ENCODE assay signal across 1 cellular context in genomic region chr6:131627724-131628682, GRCh38.
TF ChIP-seq lines count a peak whose summit lies in the region.

MED23 (minus strand) TSS chr6:131628242; CDS start chr6:131628049, 193 bp downstream.

TF ChIP-seq in K562, 482 proteins besides CTCF, POLR2A, EP300 and RAD21 (continued from another document and continues in another):
- TF ChIP-seq CEBPZ (IDR thresholded peaks at IDR 0.05; ENCODE audit: borderline replicate concordance, low read depth, low read length): peak; percentile 55; the same call in 1 of the 2 replicates
- no peak for TF ChIP-seq ZBTB12 (CRISPR knock-in tag; IDR thresholded peaks at IDR 0.05)
- TF ChIP-seq, protein P1, sequence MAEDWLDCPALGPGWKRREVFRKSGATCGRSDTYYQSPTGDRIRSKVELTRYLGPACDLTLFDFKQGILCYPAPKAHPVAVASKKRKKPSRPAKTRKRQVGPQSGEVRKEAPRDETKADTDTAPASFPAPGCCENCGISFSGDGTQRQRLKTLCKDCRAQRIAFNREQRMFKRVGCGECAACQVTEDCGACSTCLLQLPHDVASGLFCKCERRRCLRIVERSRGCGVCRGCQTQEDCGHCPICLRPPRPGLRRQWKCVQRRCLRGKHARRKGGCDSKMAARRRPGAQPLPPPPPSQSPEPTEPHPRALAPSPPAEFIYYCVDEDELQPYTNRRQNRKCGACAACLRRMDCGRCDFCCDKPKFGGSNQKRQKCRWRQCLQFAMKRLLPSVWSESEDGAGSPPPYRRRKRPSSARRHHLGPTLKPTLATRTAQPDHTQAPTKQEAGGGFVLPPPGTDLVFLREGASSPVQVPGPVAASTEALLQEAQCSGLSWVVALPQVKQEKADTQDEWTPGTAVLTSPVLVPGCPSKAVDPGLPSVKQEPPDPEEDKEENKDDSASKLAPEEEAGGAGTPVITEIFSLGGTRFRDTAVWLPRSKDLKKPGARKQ (CRISPR knock-in tag; IDR thresholded peaks at IDR 0.05): no peak
- TF ChIP-seq SMC3 (conservative IDR thresholded peaks at IDR 0.05; ENCODE audit: insufficient read depth, low read depth, low read length): peak; percentile 75
- peak; percentile 58 for TF ChIP-seq CREB1 (IDR thresholded peaks at IDR 0.05)
- peak; percentile 90 for TF ChIP-seq CREB1 (CRISPR knock-in tag; IDR thresholded peaks at IDR 0.05)
- TF ChIP-seq NBN (IDR thresholded peaks at IDR 0.05; ENCODE audit: low read depth): peak; percentile 88
- TF ChIP-seq CXXC5 (CRISPR knock-in tag; IDR thresholded peaks at IDR 0.05): peak; percentile 89
- peak; percentile 94; the same call in 1 of the 2 replicates for TF ChIP-seq TARDBP (IDR thresholded peaks at IDR 0.05)
- TF ChIP-seq POLR2B (IDR thresholded peaks at IDR 0.05; ENCODE audit: low read depth, partially characterized antibody): peak; percentile 77
- no peak for TF ChIP-seq NFYB (IDR thresholded peaks at IDR 0.05; ENCODE audit: extremely low read depth, insufficient read length)
- TF ChIP-seq PYGO2 (tag; IDR thresholded peaks at IDR 0.05): peak; percentile 50; the same call in 1 of the 2 replicates
- no peak for TF ChIP-seq FOXA3 (CRISPR knock-in tag; conservative IDR thresholded peaks at IDR 0.05 in 1 of 2, IDR thresholded peaks at IDR 0.05 in 1 of 2)
- 0 out of 2 replicates have a peak, but pooled peaks have one; percentile 9 for TF ChIP-seq JUNB (CRISPR knock-in tag; conservative IDR thresholded peaks at IDR 0.05)
- peak; percentile 99 for TF ChIP-seq PREB (CRISPR knock-in tag; IDR thresholded peaks at IDR 0.05)
- TF ChIP-seq, protein P2, sequence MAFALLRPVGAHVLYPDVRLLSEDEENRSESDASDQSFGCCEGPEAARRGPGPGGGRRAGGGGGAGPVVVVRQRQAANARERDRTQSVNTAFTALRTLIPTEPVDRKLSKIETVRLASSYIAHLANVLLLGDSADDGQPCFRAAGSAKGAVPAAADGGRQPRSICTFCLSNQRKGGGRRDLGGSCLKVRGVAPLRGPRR (CRISPR knock-in tag; IDR thresholded peaks at IDR 0.05): no peak
- TF ChIP-seq HCFC1 (IDR thresholded peaks at IDR 0.05; ENCODE audit: low read depth, low read length): peak; percentile 96
- peak; percentile 89 for TF ChIP-seq CREM (IDR thresholded peaks at IDR 0.05; ENCODE audit: low read depth)
- TF ChIP-seq, protein P3, sequence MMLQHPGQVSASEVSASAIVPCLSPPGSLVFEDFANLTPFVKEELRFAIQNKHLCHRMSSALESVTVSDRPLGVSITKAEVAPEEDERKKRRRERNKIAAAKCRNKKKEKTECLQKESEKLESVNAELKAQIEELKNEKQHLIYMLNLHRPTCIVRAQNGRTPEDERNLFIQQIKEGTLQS (IDR thresholded peaks at IDR 0.05): no peak
- TF ChIP-seq, protein P3 (CRISPR knock-in tag; conservative IDR thresholded peaks at IDR 0.05): peak; percentile 91
- 0 out of 2 replicates have a peak, but pooled peaks have one; percentile 35 for TF ChIP-seq PTBP1 (IDR thresholded peaks at IDR 0.05; ENCODE audit: low read depth, low read length)
- TF ChIP-seq ZNF583 (CRISPR knock-in tag; IDR thresholded peaks at IDR 0.05): peak; percentile 53; the same call in 1 of the 2 replicates
- no peak; the same call in 1 of the 2 replicates for TF ChIP-seq BRD4 (IDR thresholded peaks at IDR 0.05)
- no peak for TF ChIP-seq ZNF184 (CRISPR knock-in tag; IDR thresholded peaks at IDR 0.05)
- peak in 2 of 3 experiments; percentile 72 to 83 for TF ChIP-seq YY1 (IDR thresholded peaks at IDR 0.05; ENCODE audit: borderline replicate concordance in 1 of 3, control insufficient read depth in 1 of 3, extremely low read depth in 1 of 3, insufficient read depth in 3 of 3, insufficient read length in 1 of 3, insufficient replicate concordance in 2 of 3, low read depth in 1 of 3, low read length in 2 of 3)
- TF ChIP-seq RFX7 (CRISPR knock-in tag; IDR thresholded peaks at IDR 0.05): no peak
- TF ChIP-seq STAT5A (IDR thresholded peaks at IDR 0.05; ENCODE audit: borderline replicate concordance, low read length): peak; percentile 51; the same call in 1 of the 2 replicates
- TF ChIP-seq ATF7 (IDR thresholded peaks at IDR 0.05): peak; percentile 85
- TF ChIP-seq GTF2B (IDR thresholded peaks at IDR 0.05; ENCODE audit: extremely low read depth, insufficient read length): no peak
- TF ChIP-seq ZNF23 (CRISPR knock-in tag; IDR thresholded peaks at IDR 0.05): no peak
- peak; percentile 61; the same call in 1 of the 2 replicates for TF ChIP-seq NCOR1 (IDR thresholded peaks at IDR 0.05)
- TF ChIP-seq MYC (IDR thresholded peaks at IDR 0.05; ENCODE audit: low read depth, low read length): peak; percentile 76
- no peak for TF ChIP-seq MYC (CRISPR knock-in tag; IDR thresholded peaks at IDR 0.05; ENCODE audit: borderline replicate concordance, low read depth)
- peak; percentile 97 for TF ChIP-seq RBBP5 (IDR thresholded peaks at IDR 0.05; ENCODE audit: borderline replicate concordance, insufficient read depth, low read length, poor library complexity, severe bottlenecking)
- TF ChIP-seq ZBTB33 (CRISPR knock-in tag; IDR thresholded peaks at IDR 0.05): peak; percentile 85
- peak; percentile 70 for TF ChIP-seq DEAF1 (CRISPR knock-in tag; IDR thresholded peaks at IDR 0.05)
- TF ChIP-seq, protein P4, sequence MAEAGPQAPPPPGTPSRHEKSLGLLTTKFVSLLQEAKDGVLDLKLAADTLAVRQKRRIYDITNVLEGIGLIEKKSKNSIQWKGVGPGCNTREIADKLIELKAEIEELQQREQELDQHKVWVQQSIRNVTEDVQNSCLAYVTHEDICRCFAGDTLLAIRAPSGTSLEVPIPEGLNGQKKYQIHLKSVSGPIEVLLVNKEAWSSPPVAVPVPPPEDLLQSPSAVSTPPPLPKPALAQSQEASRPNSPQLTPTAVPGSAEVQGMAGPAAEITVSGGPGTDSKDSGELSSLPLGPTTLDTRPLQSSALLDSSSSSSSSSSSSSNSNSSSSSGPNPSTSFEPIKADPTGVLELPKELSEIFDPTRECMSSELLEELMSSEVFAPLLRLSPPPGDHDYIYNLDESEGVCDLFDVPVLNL (CRISPR knock-in tag; IDR thresholded peaks at IDR 0.05; ENCODE audit: low read depth): no peak
- no peak; the same call in 1 of the 2 replicates for TF ChIP-seq ILF3 (IDR thresholded peaks at IDR 0.05; ENCODE audit: borderline replicate concordance)
- no peak for TF ChIP-seq ZNF212 (CRISPR knock-in tag; IDR thresholded peaks at IDR 0.05)
- TF ChIP-seq KLF16 (IDR thresholded peaks at IDR 0.05): peak; percentile 81
- TF ChIP-seq FOXA1 (IDR thresholded peaks at IDR 0.05; ENCODE audit: borderline replicate concordance): no peak
- TF ChIP-seq ELK3 (CRISPR knock-in tag; IDR thresholded peaks at IDR 0.05): no peak
- TF ChIP-seq TFAM (CRISPR knock-in tag; conservative IDR thresholded peaks at IDR 0.05): no peak
- TF ChIP-seq HDAC6 (IDR thresholded peaks at IDR 0.05; ENCODE audit: low read depth, low read length): no peak
- no peak for TF ChIP-seq HEY1 (CRISPR knock-in tag; IDR thresholded peaks at IDR 0.05; ENCODE audit: borderline replicate concordance)
- TF ChIP-seq U2AF2 (optimal IDR thresholded peaks at IDR 0.05; ENCODE audit: low read depth, low read length): no peak
- TF ChIP-seq, protein P5, sequence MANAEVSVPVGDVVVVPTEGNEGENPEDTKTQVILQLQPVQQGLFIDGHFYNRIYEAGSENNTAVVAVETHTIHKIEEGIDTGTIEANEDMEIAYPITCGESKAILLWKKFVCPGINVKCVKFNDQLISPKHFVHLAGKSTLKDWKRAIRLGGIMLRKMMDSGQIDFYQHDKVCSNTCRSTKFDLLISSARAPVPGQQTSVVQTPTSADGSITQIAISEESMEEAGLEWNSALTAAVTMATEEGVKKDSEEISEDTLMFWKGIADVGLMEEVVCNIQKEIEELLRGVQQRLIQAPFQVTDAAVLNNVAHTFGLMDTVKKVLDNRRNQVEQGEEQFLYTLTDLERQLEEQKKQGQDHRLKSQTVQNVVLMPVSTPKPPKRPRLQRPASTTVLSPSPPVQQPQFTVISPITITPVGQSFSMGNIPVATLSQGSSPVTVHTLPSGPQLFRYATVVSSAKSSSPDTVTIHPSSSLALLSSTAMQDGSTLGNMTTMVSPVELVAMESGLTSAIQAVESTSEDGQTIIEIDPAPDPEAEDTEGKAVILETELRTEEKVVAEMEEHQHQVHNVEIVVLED (CRISPR knock-in tag; IDR thresholded peaks at IDR 0.05): peak; percentile 75
- TF ChIP-seq CHD2 (IDR thresholded peaks at IDR 0.05; ENCODE audit: low read depth, low read length): peak; percentile 55; the same call in 1 of the 2 replicates
- TF ChIP-seq ZNF551 (CRISPR knock-in tag; IDR thresholded peaks at IDR 0.05): no peak
- peak; percentile 98 for TF ChIP-seq PHF20 (IDR thresholded peaks at IDR 0.05; ENCODE audit: partially characterized antibody)
